In the genomic region with DNA sequence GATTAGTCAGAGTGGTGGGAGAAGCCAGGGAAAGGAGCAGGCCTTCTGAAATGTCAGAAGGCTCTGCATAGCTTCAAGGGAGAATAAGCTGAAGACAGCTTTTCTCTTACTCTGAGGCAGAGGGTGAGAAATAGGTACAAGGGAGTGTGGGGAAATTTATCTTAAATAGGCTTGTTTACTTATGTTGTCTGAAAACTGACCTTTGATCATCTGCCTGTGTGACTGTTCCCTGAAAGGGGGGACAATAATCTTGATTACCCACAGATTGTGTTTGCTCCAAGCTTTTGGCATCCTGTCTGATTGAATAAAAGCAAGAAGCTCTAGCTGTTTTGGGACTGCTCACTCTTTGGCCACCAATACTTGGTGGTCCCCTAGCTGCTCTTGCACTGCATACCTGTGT, we compare ENCODE assay signal across 37 cellular contexts.
"Had no signal": no experiment of that assay in that cellular context is flagged by ENCODE, and none has a peak within 500 bp of the region (broad histone marks: within the 10 kb centered on the region; RNA-seq: fewer than 3 reads in every experiment).

No MANE protein-coding gene starts in this region.

- H3K9me3 Mint-ChIP-seq: activated B cell treated with CpG ODN at 0.5 μM for 24 hours; activated CD4-positive, alpha-beta T cell treated with anti-CD3 and anti-CD28 coated beads, Interleukin-2, amount 10 ng/mL, durations not matched to agents 24 days and 14 days; activated CD8-positive, alpha-beta T cell treated with anti-CD3 and anti-CD28 coated beads for 36 hours; activated naive CD4-positive, alpha-beta T cell treated with anti-CD3 and anti-CD28 coated beads, Interleukin-2, amount 50 U/mL, for 72 hours; activated T-cell treated with anti-CD3 and anti-CD28 coated beads, Interleukin-2, amount 50 U/mL, for 72 hours; activated T-helper 1 cell treated with anti-CD3 and anti-CD28 coated beads, Interleukin-12 subunit alpha, Interleukin-12 subunit beta, Interleukin-2, Interleukin-4 antibody, amounts not matched to agents 30 ng/mL and 10 ng/mL and 1 ng/mL, durations not matched to agents 14 hours and 24 hours and 36 hours; activated T-helper 17 cell treated with anti-CD3 and anti-CD28 coated beads, Interleukin-2, amount 50 U/mL, for 72 hours; T-helper 1 cell treated with Interleukin-12 subunit alpha and Interleukin-12 subunit beta and Interleukin-4 antibody, amounts not matched to agents 30 μg/mL and 1 μg/mL, for 36 hours; T-helper 2 cell treated with Interferon-gamma antibody and Interleukin-4, amounts not matched to agents 5 μg/mL and 100 μg/mL, for 36 hours had no signal

- H3K4me3 Mint-ChIP-seq: activated B cell treated with CpG ODN at 0.5 μM for 24 hours; activated CD4-positive, alpha-beta memory T cell treated with anti-CD3 and anti-CD28 coated beads for 36 hours; activated CD4-positive, alpha-beta T cell treated with anti-CD3 and anti-CD28 coated beads, Interleukin-2, amount 10 ng/mL, durations not matched to agents 24 days and 14 days; activated CD8-positive, alpha-beta T cell treated with anti-CD3 and anti-CD28 coated beads for 36 hours; activated naive CD4-positive, alpha-beta T cell treated with anti-CD3 and anti-CD28 coated beads for 36 hours; activated naive CD8-positive, alpha-beta T cell treated with anti-CD3 and anti-CD28 coated beads for 36 hours; activated T-cell treated with anti-CD3 and anti-CD28 coated beads, Interleukin-2, amount 50 U/mL, for 4 hours; activated T-cell treated with anti-CD3 and anti-CD28 coated beads, Interleukin-2, amount 50 U/mL, for 72 hours; activated T-helper 1 cell treated with anti-CD3 and anti-CD28 coated beads, Interleukin-12 subunit alpha, Interleukin-12 subunit beta, Interleukin-2, Interleukin-4 antibody, amounts not matched to agents 30 ng/mL and 10 ng/mL and 1 ng/mL, durations not matched to agents 14 hours and 24 hours and 36 hours; activated T-helper 17 cell treated with anti-CD3 and anti-CD28 coated beads, Interleukin-2, amount 50 U/mL, for 72 hours; T-helper 1 cell treated with Interleukin-12 subunit alpha and Interleukin-12 subunit beta and Interleukin-4 antibody, amounts not matched to agents 30 μg/mL and 1 μg/mL, for 36 hours; T-helper 2 cell treated with Interferon-gamma antibody and Interleukin-4, amounts not matched to agents 5 μg/mL and 100 μg/mL, for 36 hours had no signal

- H3K4me1 ChIP-seq: adrenal gland, body of pancreas, breast epithelium had no signal

- H3K27ac ChIP-seq: adrenal gland, body of pancreas, brain microvascular endothelial cell, breast epithelium, VCaP had no signal

- H3K4me3 ChIP-seq: adrenal gland, body of pancreas, breast epithelium had no signal

- H3K36me3 Mint-ChIP-seq: activated CD4-positive, alpha-beta memory T cell treated with anti-CD3 and anti-CD28 coated beads for 36 hours; activated naive CD4-positive, alpha-beta T cell treated with anti-CD3 and anti-CD28 coated beads, Interleukin-2, amount 50 U/mL, for 72 hours; activated naive CD8-positive, alpha-beta T cell treated with anti-CD3 and anti-CD28 coated beads for 36 hours had no signal

- DNase-seq: activated B cell treated with CpG ODN at 0.5 μM for 24 hours; activated CD4-positive, alpha-beta memory T cell treated with anti-CD3 and anti-CD28 coated beads for 36 hours; activated CD4-positive, alpha-beta T cell treated with anti-CD3 and anti-CD28 coated beads for 4 hours; activated CD4-positive, alpha-beta T cell treated with anti-CD3 and anti-CD28 coated beads, Interleukin-2, amount 10 ng/mL, durations not matched to agents 24 days and 14 days; activated CD4-positive, alpha-beta T cell treated with anti-CD3 and anti-CD28 coated beads, Interleukin-2, amount 50 U/mL, for 1 hour; activated CD4-positive, alpha-beta T cell treated with anti-CD3 and anti-CD28 coated beads, Interleukin-2, amount 50 U/mL, for 4 hours; activated CD4-positive, CD25-positive, alpha-beta regulatory T cell treated with anti-CD3 and anti-CD28 coated beads, Interleukin-2, amount 50 U/mL, for 72 hours; activated CD8-positive, alpha-beta memory T cell treated with anti-CD3 and anti-CD28 coated beads, Interleukin-2, amount 50 U/mL, for 4 hours; activated CD8-positive, alpha-beta T cell treated with anti-CD3 and anti-CD28 coated beads for 36 hours; activated effector memory CD4-positive, alpha-beta T cell treated with anti-CD3 and anti-CD28 coated beads, Interleukin-2, amount 50 U/mL, for 16 hours; activated gamma-delta T cell treated with Interleukin-2 at 50 U/mL for 16 hours; activated naive CD4-positive, alpha-beta T cell; activated naive CD4-positive, alpha-beta T cell treated with anti-CD3 and anti-CD28 coated beads for 36 hours; activated naive CD4-positive, alpha-beta T cell treated with anti-CD3 and anti-CD28 coated beads, Interleukin-2, amount 50 U/mL, for 16 hours; activated naive CD8-positive, alpha-beta T cell treated with anti-CD3 and anti-CD28 coated beads for 36 hours; activated T-cell treated with anti-CD3 and anti-CD28 coated beads for 4 hours; activated T-cell treated with anti-CD3 and anti-CD28 coated beads, Interleukin-2, amount 50 U/mL, for 1 hour; activated T-cell treated with anti-CD3 and anti-CD28 coated beads, Interleukin-2, amount 50 U/mL, for 4 hours; activated T-cell treated with anti-CD3 and anti-CD28 coated beads, Interleukin-2, amount 50 U/mL, for 72 hours; adrenal gland; amniotic stem cell; aorta; body of pancreas; brain microvascular endothelial cell; central memory CD4-positive, alpha-beta T cell; T-helper 1 cell; T-helper 2 cell; T-helper 9 cell had no signal

- ATAC-seq: activated CD8-positive, alpha-beta T cell treated with anti-CD3 and anti-CD28 coated beads for 36 hours; activated naive CD4-positive, alpha-beta T cell treated with anti-CD3 and anti-CD28 coated beads, Interleukin-2, amount 50 U/mL, for 72 hours; activated T-cell treated with anti-CD3 and anti-CD28 coated beads, Interleukin-2, amount 50 U/mL, for 4 hours; activated T-cell treated with anti-CD3 and anti-CD28 coated beads, Interleukin-2, amount 50 U/mL, for 72 hours; activated T-helper 17 cell treated with anti-CD3 and anti-CD28 coated beads, Interleukin-2, amount 50 U/mL, for 72 hours; body of pancreas had no signal

- FAIRE-seq: astrocyte, TTC549 had no signal

- H3K27me3 ChIP-seq: adrenal gland, body of pancreas, brain microvascular endothelial cell, breast epithelium had no signal

- H3K36me3 ChIP-seq: adrenal gland, brain microvascular endothelial cell, breast epithelium had no signal

- H3K9me3 ChIP-seq: adrenal gland, body of pancreas, breast epithelium had no signal

- H3K4me1 Mint-ChIP-seq: activated B cell treated with CpG ODN at 0.5 μM for 24 hours; activated CD4-positive, alpha-beta T cell treated with anti-CD3 and anti-CD28 coated beads, Interleukin-2, amount 10 ng/mL, durations not matched to agents 24 days and 14 days; activated naive CD8-positive, alpha-beta T cell treated with anti-CD3 and anti-CD28 coated beads for 36 hours; activated T-helper 17 cell treated with anti-CD3 and anti-CD28 coated beads, Interleukin-2, amount 50 U/mL, for 72 hours had no signal

- H3K27ac Mint-ChIP-seq: activated B cell treated with CpG ODN at 0.5 μM for 24 hours; activated CD4-positive, alpha-beta memory T cell treated with anti-CD3 and anti-CD28 coated beads for 36 hours; activated CD4-positive, alpha-beta T cell treated with anti-CD3 and anti-CD28 coated beads, Interleukin-2, amount 10 ng/mL, durations not matched to agents 24 days and 14 days; activated CD8-positive, alpha-beta T cell treated with anti-CD3 and anti-CD28 coated beads for 36 hours; activated naive CD4-positive, alpha-beta T cell treated with anti-CD3 and anti-CD28 coated beads for 36 hours; activated naive CD4-positive, alpha-beta T cell treated with anti-CD3 and anti-CD28 coated beads, Interleukin-2, amount 50 U/mL, for 72 hours; activated naive CD8-positive, alpha-beta T cell treated with anti-CD3 and anti-CD28 coated beads for 36 hours; activated T-cell treated with anti-CD3 and anti-CD28 coated beads, Interleukin-2, amount 50 U/mL, for 72 hours; activated T-helper 1 cell treated with anti-CD3 and anti-CD28 coated beads, Interleukin-12 subunit alpha, Interleukin-12 subunit beta, Interleukin-2, Interleukin-4 antibody, amounts not matched to agents 30 ng/mL and 10 ng/mL and 1 ng/mL, durations not matched to agents 14 hours and 24 hours and 36 hours; activated T-helper 17 cell treated with anti-CD3 and anti-CD28 coated beads, Interleukin-2, amount 50 U/mL, for 72 hours; T-helper 1 cell treated with Interleukin-12 subunit alpha and Interleukin-12 subunit beta and Interleukin-4 antibody, amounts not matched to agents 30 μg/mL and 1 μg/mL, for 36 hours; T-helper 2 cell treated with Interferon-gamma antibody and Interleukin-4, amounts not matched to agents 5 μg/mL and 100 μg/mL, for 36 hours had no signal

- H3K27me3 Mint-ChIP-seq: activated B cell treated with CpG ODN at 0.5 μM for 24 hours; activated CD4-positive, alpha-beta memory T cell treated with anti-CD3 and anti-CD28 coated beads for 36 hours; activated CD4-positive, alpha-beta T cell treated with anti-CD3 and anti-CD28 coated beads, Interleukin-2, amount 10 ng/mL, durations not matched to agents 24 days and 14 days; activated CD8-positive, alpha-beta T cell treated with anti-CD3 and anti-CD28 coated beads for 36 hours; activated naive CD8-positive, alpha-beta T cell treated with anti-CD3 and anti-CD28 coated beads for 36 hours; activated T-helper 17 cell treated with anti-CD3 and anti-CD28 coated beads, Interleukin-2, amount 50 U/mL, for 72 hours had no signal
